Comparison of ENCODE assay signal across 2 cellular contexts in genomic region chr11:10674991-10675440, GRCh38.
TF ChIP-seq lines count a peak whose summit lies in the region.

No MANE protein-coding gene starts in this region.

TF ChIP-seq in WTC11, 78 proteins besides CTCF, POLR2A, EP300 and RAD21 (continued from another document):
- TF ChIP-seq USF1 (CRISPR knock-in tag; IDR thresholded peaks at IDR 0.05), result peak; percentile 76
- no peak for TF ChIP-seq ZNF396 (CRISPR knock-in tag; IDR thresholded peaks at IDR 0.05; ENCODE audit: borderline replicate concordance)
- TF ChIP-seq OVOL2 (CRISPR knock-in tag; IDR thresholded peaks at IDR 0.05; ENCODE audit: borderline replicate concordance), result no peak
- TF ChIP-seq USF2 (CRISPR knock-in tag; IDR thresholded peaks at IDR 0.05), result peak; percentile 77
- no peak for TF ChIP-seq ZNF219 (CRISPR knock-in tag; IDR thresholded peaks at IDR 0.05; ENCODE audit: borderline replicate concordance)
- TF ChIP-seq, protein P1, sequence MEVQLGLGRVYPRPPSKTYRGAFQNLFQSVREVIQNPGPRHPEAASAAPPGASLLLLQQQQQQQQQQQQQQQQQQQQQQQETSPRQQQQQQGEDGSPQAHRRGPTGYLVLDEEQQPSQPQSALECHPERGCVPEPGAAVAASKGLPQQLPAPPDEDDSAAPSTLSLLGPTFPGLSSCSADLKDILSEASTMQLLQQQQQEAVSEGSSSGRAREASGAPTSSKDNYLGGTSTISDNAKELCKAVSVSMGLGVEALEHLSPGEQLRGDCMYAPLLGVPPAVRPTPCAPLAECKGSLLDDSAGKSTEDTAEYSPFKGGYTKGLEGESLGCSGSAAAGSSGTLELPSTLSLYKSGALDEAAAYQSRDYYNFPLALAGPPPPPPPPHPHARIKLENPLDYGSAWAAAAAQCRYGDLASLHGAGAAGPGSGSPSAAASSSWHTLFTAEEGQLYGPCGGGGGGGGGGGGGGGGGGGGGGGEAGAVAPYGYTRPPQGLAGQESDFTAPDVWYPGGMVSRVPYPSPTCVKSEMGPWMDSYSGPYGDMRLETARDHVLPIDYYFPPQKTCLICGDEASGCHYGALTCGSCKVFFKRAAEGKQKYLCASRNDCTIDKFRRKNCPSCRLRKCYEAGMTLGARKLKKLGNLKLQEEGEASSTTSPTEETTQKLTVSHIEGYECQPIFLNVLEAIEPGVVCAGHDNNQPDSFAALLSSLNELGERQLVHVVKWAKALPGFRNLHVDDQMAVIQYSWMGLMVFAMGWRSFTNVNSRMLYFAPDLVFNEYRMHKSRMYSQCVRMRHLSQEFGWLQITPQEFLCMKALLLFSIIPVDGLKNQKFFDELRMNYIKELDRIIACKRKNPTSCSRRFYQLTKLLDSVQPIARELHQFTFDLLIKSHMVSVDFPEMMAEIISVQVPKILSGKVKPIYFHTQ (CRISPR knock-in tag; IDR thresholded peaks at IDR 0.05), result no peak
- TF ChIP-seq ZNF138 (CRISPR knock-in tag; conservative IDR thresholded peaks at IDR 0.05), result no peak
- TF ChIP-seq, protein P2, sequence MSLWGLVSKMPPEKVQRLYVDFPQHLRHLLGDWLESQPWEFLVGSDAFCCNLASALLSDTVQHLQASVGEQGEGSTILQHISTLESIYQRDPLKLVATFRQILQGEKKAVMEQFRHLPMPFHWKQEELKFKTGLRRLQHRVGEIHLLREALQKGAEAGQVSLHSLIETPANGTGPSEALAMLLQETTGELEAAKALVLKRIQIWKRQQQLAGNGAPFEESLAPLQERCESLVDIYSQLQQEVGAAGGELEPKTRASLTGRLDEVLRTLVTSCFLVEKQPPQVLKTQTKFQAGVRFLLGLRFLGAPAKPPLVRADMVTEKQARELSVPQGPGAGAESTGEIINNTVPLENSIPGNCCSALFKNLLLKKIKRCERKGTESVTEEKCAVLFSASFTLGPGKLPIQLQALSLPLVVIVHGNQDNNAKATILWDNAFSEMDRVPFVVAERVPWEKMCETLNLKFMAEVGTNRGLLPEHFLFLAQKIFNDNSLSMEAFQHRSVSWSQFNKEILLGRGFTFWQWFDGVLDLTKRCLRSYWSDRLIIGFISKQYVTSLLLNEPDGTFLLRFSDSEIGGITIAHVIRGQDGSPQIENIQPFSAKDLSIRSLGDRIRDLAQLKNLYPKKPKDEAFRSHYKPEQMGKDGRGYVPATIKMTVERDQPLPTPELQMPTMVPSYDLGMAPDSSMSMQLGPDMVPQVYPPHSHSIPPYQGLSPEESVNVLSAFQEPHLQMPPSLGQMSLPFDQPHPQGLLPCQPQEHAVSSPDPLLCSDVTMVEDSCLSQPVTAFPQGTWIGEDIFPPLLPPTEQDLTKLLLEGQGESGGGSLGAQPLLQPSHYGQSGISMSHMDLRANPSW (CRISPR knock-in tag; conservative IDR thresholded peaks at IDR 0.05; ENCODE audit: low read depth), result no peak
- TF ChIP-seq PRRX2 (CRISPR knock-in tag; IDR thresholded peaks at IDR 0.05), result no peak
- no peak for TF ChIP-seq NR3C1 (CRISPR knock-in tag; conservative IDR thresholded peaks at IDR 0.05; ENCODE audit: low read depth)
- TF ChIP-seq, protein P3, sequence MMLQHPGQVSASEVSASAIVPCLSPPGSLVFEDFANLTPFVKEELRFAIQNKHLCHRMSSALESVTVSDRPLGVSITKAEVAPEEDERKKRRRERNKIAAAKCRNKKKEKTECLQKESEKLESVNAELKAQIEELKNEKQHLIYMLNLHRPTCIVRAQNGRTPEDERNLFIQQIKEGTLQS (CRISPR knock-in tag; conservative IDR thresholded peaks at IDR 0.05), result no peak
- TF ChIP-seq, protein P4, sequence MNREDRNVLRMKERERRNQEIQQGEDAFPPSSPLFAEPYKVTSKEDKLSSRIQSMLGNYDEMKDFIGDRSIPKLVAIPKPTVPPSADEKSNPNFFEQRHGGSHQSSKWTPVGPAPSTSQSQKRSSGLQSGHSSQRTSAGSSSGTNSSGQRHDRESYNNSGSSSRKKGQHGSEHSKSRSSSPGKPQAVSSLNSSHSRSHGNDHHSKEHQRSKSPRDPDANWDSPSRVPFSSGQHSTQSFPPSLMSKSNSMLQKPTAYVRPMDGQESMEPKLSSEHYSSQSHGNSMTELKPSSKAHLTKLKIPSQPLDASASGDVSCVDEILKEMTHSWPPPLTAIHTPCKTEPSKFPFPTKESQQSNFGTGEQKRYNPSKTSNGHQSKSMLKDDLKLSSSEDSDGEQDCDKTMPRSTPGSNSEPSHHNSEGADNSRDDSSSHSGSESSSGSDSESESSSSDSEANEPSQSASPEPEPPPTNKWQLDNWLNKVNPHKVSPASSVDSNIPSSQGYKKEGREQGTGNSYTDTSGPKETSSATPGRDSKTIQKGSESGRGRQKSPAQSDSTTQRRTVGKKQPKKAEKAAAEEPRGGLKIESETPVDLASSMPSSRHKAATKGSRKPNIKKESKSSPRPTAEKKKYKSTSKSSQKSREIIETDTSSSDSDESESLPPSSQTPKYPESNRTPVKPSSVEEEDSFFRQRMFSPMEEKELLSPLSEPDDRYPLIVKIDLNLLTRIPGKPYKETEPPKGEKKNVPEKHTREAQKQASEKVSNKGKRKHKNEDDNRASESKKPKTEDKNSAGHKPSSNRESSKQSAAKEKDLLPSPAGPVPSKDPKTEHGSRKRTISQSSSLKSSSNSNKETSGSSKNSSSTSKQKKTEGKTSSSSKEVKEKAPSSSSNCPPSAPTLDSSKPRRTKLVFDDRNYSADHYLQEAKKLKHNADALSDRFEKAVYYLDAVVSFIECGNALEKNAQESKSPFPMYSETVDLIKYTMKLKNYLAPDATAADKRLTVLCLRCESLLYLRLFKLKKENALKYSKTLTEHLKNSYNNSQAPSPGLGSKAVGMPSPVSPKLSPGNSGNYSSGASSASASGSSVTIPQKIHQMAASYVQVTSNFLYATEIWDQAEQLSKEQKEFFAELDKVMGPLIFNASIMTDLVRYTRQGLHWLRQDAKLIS (CRISPR knock-in tag; IDR thresholded peaks at IDR 0.05; ENCODE audit: borderline replicate concordance), result no peak
- TF ChIP-seq CREM (CRISPR knock-in tag; IDR thresholded peaks at IDR 0.05), result no peak
- TF ChIP-seq GTF2I (CRISPR knock-in tag; conservative IDR thresholded peaks at IDR 0.05), result no peak

TF ChIP-seq in SK-N-SH, 30 proteins besides CTCF, POLR2A, EP300 and RAD21 (continued from another document):
- TF ChIP-seq USF2 (IDR thresholded peaks at IDR 0.05; ENCODE audit: borderline replicate concordance, low read depth, low read length) (no peak), FOXM1 (IDR thresholded peaks at IDR 0.05; ENCODE audit: low read depth) (no peak), NFIC (IDR thresholded peaks at IDR 0.05; ENCODE audit: borderline replicate concordance) (no peak), GABPA (IDR thresholded peaks at IDR 0.05; ENCODE audit: low read depth) (no peak), SIN3A (IDR thresholded peaks at IDR 0.05; ENCODE audit: borderline replicate concordance, low read depth, low read length) (no peak), TAF1 (IDR thresholded peaks at IDR 0.05; ENCODE audit: borderline replicate concordance, low read depth, low read length) (no peak)
